In genomic region chr1:46183926-46184557, GRCh38 we compare ENCODE assay signal across 1 cellular context.
TF ChIP-seq lines count a peak whose summit lies in the region.

No MANE protein-coding gene starts in this region.

TF ChIP-seq in GM12878, 131 proteins besides CTCF, POLR2A, EP300 and RAD21:
- peak; percentile 30; the same call in 1 of the 2 replicates for TF ChIP-seq GATAD2B (conservative IDR thresholded peaks at IDR 0.05; ENCODE audit: low read depth)
- peak; percentile 46; the same call in 1 of the 2 replicates for TF ChIP-seq SPI1 (IDR thresholded peaks at IDR 0.05; ENCODE audit: borderline replicate concordance, insufficient read depth, low read depth, low read length)
- TF ChIP-seq ATF3 (IDR thresholded peaks at IDR 0.05; ENCODE audit: borderline replicate concordance, extremely low read depth, low read depth, low read length): no peak
- TF ChIP-seq MAX (IDR thresholded peaks at IDR 0.05; ENCODE audit: low read depth, low read length): 0 out of 2 replicates have a peak, but pooled peaks have one; percentile 47
- TF ChIP-seq RAD51 (IDR thresholded peaks at IDR 0.05): 0 out of 2 replicates have a peak, but pooled peaks have one; percentile 17
- no peak for TF ChIP-seq SMAD1 (IDR thresholded peaks at IDR 0.05; ENCODE audit: low read depth, partially characterized antibody)
- TF ChIP-seq PAX5 (IDR thresholded peaks at IDR 0.05; ENCODE audit: borderline replicate concordance, low read depth, low read length): peak; percentile 5; the same call in 1 of the 2 replicates
- TF ChIP-seq RUNX3 (IDR thresholded peaks at IDR 0.05; ENCODE audit: low read length): peak; percentile 47
- no peak for TF ChIP-seq IRF4 (IDR thresholded peaks at IDR 0.05; ENCODE audit: low read depth, low read length)
- TF ChIP-seq ZNF687 (IDR thresholded peaks at IDR 0.05): peak; percentile 96
- TF ChIP-seq IKZF2 (IDR thresholded peaks at IDR 0.05): peak; percentile 62 to 66; a peak in 2 of 4 replicates
- no peak for TF ChIP-seq NFXL1 (IDR thresholded peaks at IDR 0.05; ENCODE audit: borderline replicate concordance)
- TF ChIP-seq BHLHE40 (IDR thresholded peaks at IDR 0.05; ENCODE audit: borderline replicate concordance in 1 of 2, low read depth in 2 of 2, low read length in 1 of 2): peak; percentile 37 to 72; a peak in 2 of 4 replicates
- TF ChIP-seq KDM1A (IDR thresholded peaks at IDR 0.05; ENCODE audit: borderline replicate concordance): no peak
- TF ChIP-seq DPF2 (IDR thresholded peaks at IDR 0.05): peak; percentile 32; the same call in 1 of the 2 replicates
- TF ChIP-seq ZZZ3 (IDR thresholded peaks at IDR 0.05; ENCODE audit: control insufficient read depth, insufficient read length, low read depth): no peak
- peak; percentile 69 for TF ChIP-seq IKZF1 (conservative IDR thresholded peaks at IDR 0.05)
- no peak for TF ChIP-seq ASH2L (IDR thresholded peaks at IDR 0.05; ENCODE audit: borderline replicate concordance, low read depth)
- TF ChIP-seq HSF1 (IDR thresholded peaks at IDR 0.05; ENCODE audit: low read depth, low read length): no peak
- TF ChIP-seq ZBTB40 (IDR thresholded peaks at IDR 0.05; ENCODE audit: borderline replicate concordance): no peak
- TF ChIP-seq RELB (IDR thresholded peaks at IDR 0.05; ENCODE audit: low read depth): 0 out of 2 replicates have a peak, but pooled peaks have one; percentile 46
- peak; percentile 35; the same call in 1 of the 2 replicates for TF ChIP-seq MTA2 (IDR thresholded peaks at IDR 0.05; ENCODE audit: low read depth)
- 0 out of 2 replicates have a peak, but pooled peaks have one; percentile 26 for TF ChIP-seq BACH1 (IDR thresholded peaks at IDR 0.05; ENCODE audit: borderline replicate concordance)
TF ChIP-seq in GM12878: peak in this region for 14.
